ENCODE assay signal across 7 cellular contexts in genomic region chr5:176984176-176984575, GRCh38. TPM values are rescaled to one million over a fixed set of nuclear protein-coding genes. Genes with fewer than 3 reads are reported as not detected.
DNase-seq lines count a peak whose midpoint lies in the region; ATAC-seq, FAIRE-seq and TF ChIP-seq lines count a peak whose summit lies in the region.
"Not testable (repeated sequence)": the region's sequence is repeated elsewhere in the genome, so short reads cannot be mapped to it uniquely, and the experiment has no call there.

No MANE protein-coding gene starts in this region.

- not testable (repeated sequence) for BruUV-seq in K562 (replicated peaks; lab: Mats Ljungman, UMichigan); HepG2 (replicated peaks; lab: Mats Ljungman, UMichigan)

- H2AFZ ChIP-seq in K562 (ENCODE audit: low read depth, low read length); HepG2 (ENCODE audit: low read length): not testable (repeated sequence)

- POLR2A ChIA-PET in activated CD4-positive, alpha-beta T cell treated with anti-CD3 and anti-CD28 coated beads for 36 hours (lab: Charles Lee); K562 (lab: Yijun Ruan, JAX); HepG2 (lab: Yijun Ruan, JAX): not testable (repeated sequence)

- not testable (repeated sequence) for H4K5ac ChIP-seq in mesendoderm (ENCODE audit: low read length)

- not testable (repeated sequence) for H3K4ac ChIP-seq in mesendoderm (ENCODE audit: low read depth, low read length)

- H3K4me2 ChIP-seq in K562 (ENCODE audit: insufficient read depth, low read length); HepG2 (ENCODE audit: low read depth, low read length); mesendoderm (ENCODE audit: low read length): not testable (repeated sequence)

- not testable (repeated sequence) for TF ChIP-seq EP300 in K562 (IDR thresholded peaks at IDR 0.05; ENCODE audit: low read length); HepG2 (IDR thresholded peaks at IDR 0.05; ENCODE audit: low read depth in 2 of 2, low read length in 2 of 2); HepG2 (CRISPR knock-in tag; IDR thresholded peaks at IDR 0.05; ENCODE audit: borderline replicate concordance)

- in situ Hi-C loops in K562 (cut with MboI); HepG2 (cut with HindIII; ENCODE audit: extremely low pct_ligation_motif_present, low pct_unique_long_range_greater_than_20kb): not testable (repeated sequence)

- H3K27ac Mint-ChIP-seq in CD14-positive monocyte (peak overlapping the region in 5 of 7 donors; percentile 17 to 60 (median 47)), T-helper 17 cell (peak overlapping the region; percentile 47)
- peak overlapping the region; percentile 13 for H3K27ac Mint-ChIP-seq in activated CD4-positive, alpha-beta T cell treated with anti-CD3 and anti-CD28 coated beads for 36 hours
- H3K27ac Mint-ChIP-seq in stimulated activated memory B cell treated with anti-CD40 and anti-IgM and Interleukin-4, amounts not matched to agents 10 μg/mL and 1 μg/mL and 100 μg/mL, for 72 hours = peak overlapping the region; percentile 63

- not testable (repeated sequence) for H3K4me3 Mint-ChIP-seq in CD14-positive monocyte; T-helper 17 cell; activated CD4-positive, alpha-beta T cell treated with anti-CD3 and anti-CD28 coated beads for 36 hours; stimulated activated memory B cell treated with anti-CD40 and anti-IgM and Interleukin-4, amounts not matched to agents 10 μg/mL and 1 μg/mL and 100 μg/mL, for 72 hours

- not testable (repeated sequence) for H3K79me1 ChIP-seq in mesendoderm (ENCODE audit: low read length)

- not testable (repeated sequence) for H3K9me3 Mint-ChIP-seq in CD14-positive monocyte; activated CD4-positive, alpha-beta T cell treated with anti-CD3 and anti-CD28 coated beads for 36 hours (ENCODE audit: low read depth); stimulated activated memory B cell treated with anti-CD40 and anti-IgM and Interleukin-4, amounts not matched to agents 10 μg/mL and 1 μg/mL and 100 μg/mL, for 72 hours

- H3K27me3 Mint-ChIP-seq in CD14-positive monocyte (ENCODE audit: low read depth in 3 of 3); T-helper 17 cell; activated CD4-positive, alpha-beta T cell treated with anti-CD3 and anti-CD28 coated beads for 36 hours; stimulated activated memory B cell treated with anti-CD40 and anti-IgM and Interleukin-4, amounts not matched to agents 10 μg/mL and 1 μg/mL and 100 μg/mL, for 72 hours: not testable (repeated sequence)

- not testable (repeated sequence) for H3K4me3 ChIP-seq in K562; HepG2 (replicated peaks in 1 of 3; ENCODE audit: insufficient read depth in 1 of 3, low read depth in 2 of 3, low read length in 3 of 3); mesendoderm (ENCODE audit: low read length)

- H3K56ac ChIP-seq in mesendoderm (ENCODE audit: low read length) = not testable (repeated sequence)

- FAIRE-seq in K562 (lab: Jason Lieb, UNC); HepG2 (lab: Jason Lieb, UNC): not testable (repeated sequence)

- H3K4me1 Mint-ChIP-seq in CD14-positive monocyte = not testable (repeated sequence)
- peaks cover 13% of the 10 kb centered on the region for H3K4me1 Mint-ChIP-seq in T-helper 17 cell
- peaks cover 29% of the 10 kb centered on the region for H3K4me1 Mint-ChIP-seq in activated CD4-positive, alpha-beta T cell treated with anti-CD3 and anti-CD28 coated beads for 36 hours
- peaks cover 56% of the 10 kb centered on the region for H3K4me1 Mint-ChIP-seq in stimulated activated memory B cell treated with anti-CD40 and anti-IgM and Interleukin-4, amounts not matched to agents 10 μg/mL and 1 μg/mL and 100 μg/mL, for 72 hours

- not testable (repeated sequence) for TF ChIP-seq POLR2A in K562 (conservative IDR thresholded peaks at IDR 0.05); HepG2 (IDR thresholded peaks at IDR 0.05; ENCODE audit: insufficient read depth in 1 of 2, low read depth in 2 of 2, low read length in 2 of 2)

- intact Hi-C loops in CD14-positive monocyte (cut with micrococcal nuclease); activated CD4-positive, alpha-beta T cell treated with anti-CD3 and anti-CD28 coated beads for 36 hours (cut with DNase I, micrococcal nuclease); K562 (cut with micrococcal nuclease); HepG2 (cut with micrococcal nuclease; ENCODE audit: unreplicated experiment): not testable (repeated sequence)

- not testable (repeated sequence) for H3K4me1 ChIP-seq in K562 (replicated peaks in 1 of 2; ENCODE audit: control insufficient read depth in 2 of 2, insufficient read depth in 2 of 2, low read length in 2 of 2); mesendoderm (ENCODE audit: control insufficient read depth, low read depth, low read length)
- H3K4me1 ChIP-seq in HepG2 (ENCODE audit: insufficient read depth, low read length) = peaks cover 17% of the 10 kb centered on the region

- not testable (repeated sequence) for H3K9me1 ChIP-seq in K562 (ENCODE audit: control insufficient read depth, insufficient read depth, low read length)

- H2BK120ac ChIP-seq in mesendoderm (ENCODE audit: low read depth, low read length) = not testable (repeated sequence)

- not testable (repeated sequence) for DNase-seq in CD14-positive monocyte (ENCODE audit: low spot score); T-helper 17 cell; activated CD4-positive, alpha-beta T cell treated with anti-CD3 and anti-CD28 coated beads for 36 hours; K562 (ENCODE audit: extremely low read depth in 1 of 4, low spot score in 3 of 4); HepG2 (ENCODE audit: low spot score)
- DNase-seq in mesendoderm = peak; percentile 6

- H2BK15ac ChIP-seq in mesendoderm (replicated peaks; ENCODE audit: low read depth) = not testable (repeated sequence)

- H3K9ac ChIP-seq in K562 (ENCODE audit: insufficient read depth in 1 of 2, low read depth in 2 of 2, low read length in 2 of 2); HepG2 (ENCODE audit: insufficient read depth, low read depth, low read length); mesendoderm (ENCODE audit: low read length): not testable (repeated sequence)

- not testable (repeated sequence) for H3K23ac ChIP-seq in mesendoderm (ENCODE audit: low read length)

- H2AK5ac ChIP-seq in mesendoderm (ENCODE audit: low read length) = not testable (repeated sequence)

- not testable (repeated sequence) for H4K8ac ChIP-seq in mesendoderm (ENCODE audit: low read depth, low read length)

- peaks cover 39% of the 10 kb centered on the region for H3K36me3 ChIP-seq in K562 (ENCODE audit: control insufficient read depth, insufficient read depth, low read length)
- H3K36me3 ChIP-seq in HepG2 (replicated peaks in 1 of 2; ENCODE audit: control insufficient read depth in 1 of 2, insufficient read depth in 2 of 2, low read length in 2 of 2) = peaks cover 7 to 30% of the 10 kb centered on the region in 2 experiments; a peak in 4 of 5 replicates
- not testable (repeated sequence) for H3K36me3 ChIP-seq in mesendoderm (ENCODE audit: control insufficient read depth, insufficient read depth, low read length)

- H3K79me2 ChIP-seq in K562 (ENCODE audit: control insufficient read depth, insufficient read depth, low read length) (peaks cover 64% of the 10 kb centered on the region), HepG2 (ENCODE audit: insufficient read depth, low read length) (peaks cover 42% of the 10 kb centered on the region)
- H3K79me2 ChIP-seq in mesendoderm (ENCODE audit: control insufficient read depth, insufficient read depth, low read length) = not testable (repeated sequence)

- WGBS in K562 (ENCODE audit: insufficient coverage, low coverage, missing lambda C conversion rate) = over 99% methylated on average over 20 of the region's 28 CpGs
- 98% methylated on average over 17 of the region's 28 CpGs for WGBS in HepG2 (ENCODE audit: low lambda C conversion rate)
- no CpG with 5 or more reads among the region's 28 CpGs for WGBS in mesendoderm (ENCODE audit: extremely low coverage, insufficient coverage, low lambda C conversion rate)

- not testable (repeated sequence) for ATAC-seq in T-helper 17 cell; activated CD4-positive, alpha-beta T cell treated with anti-CD3 and anti-CD28 coated beads for 36 hours; K562; HepG2; stimulated activated memory B cell treated with anti-CD40 and anti-IgM and Interleukin-4, amounts not matched to agents 10 μg/mL and 1 μg/mL and 100 μg/mL, for 72 hours

- TF ChIP-seq RAD21 in K562 (CRISPR knock-in tag; conservative IDR thresholded peaks at IDR 0.05 in 1 of 2, IDR thresholded peaks at IDR 0.05 in 1 of 2); HepG2 (CRISPR knock-in tag; IDR thresholded peaks at IDR 0.05): not testable (repeated sequence)

- not testable (repeated sequence) for H3K9me3 ChIP-seq in T-helper 17 cell (ENCODE audit: control insufficient read depth, low read length, poor library complexity, severe bottlenecking); K562 (replicated peaks; ENCODE audit: control insufficient read depth, insufficient read depth, low read depth, low read length); HepG2 (ENCODE audit: low read length)

- not testable (repeated sequence) for H3K27ac ChIP-seq in K562 (ENCODE audit: extremely low read depth, low read depth, low read length); HepG2 (ENCODE audit: extremely low read length, insufficient read depth, low read length); mesendoderm (ENCODE audit: low read depth, low read length)

- not testable (repeated sequence) for H3K27me3 ChIP-seq in K562 (ENCODE audit: control insufficient read depth in 2 of 2, insufficient read depth in 2 of 2, low read length in 2 of 2); HepG2 (ENCODE audit: control insufficient read depth in 1 of 2, insufficient read depth in 2 of 2, low read length in 2 of 2); mesendoderm (ENCODE audit: insufficient read depth, low read length, poor library complexity)

- TF ChIP-seq CTCF in CD14-positive monocyte (IDR thresholded peaks at IDR 0.05); K562 (IDR thresholded peaks at IDR 0.05 in 2 of 3, conservative IDR thresholded peaks at IDR 0.05 in 1 of 3; ENCODE audit: insufficient read depth in 2 of 3, low read depth in 1 of 3, low read length in 3 of 3); HepG2 (CRISPR knock-in tag; IDR thresholded peaks at IDR 0.05): not testable (repeated sequence)

- not testable (repeated sequence) for H2BK5ac ChIP-seq in mesendoderm (ENCODE audit: low read length)

- CTCF ChIA-PET in activated CD4-positive, alpha-beta T cell treated with anti-CD3 and anti-CD28 coated beads for 36 hours (lab: Charles Lee); K562 (lab: Yijun Ruan, JAX; ENCODE audit: low intra/inter-chr PET ratio); HepG2 (lab: Yijun Ruan, JAX; ENCODE audit: low intra/inter-chr PET ratio, low total read pairs): not testable (repeated sequence)

- H4K20me1 ChIP-seq in K562 (replicated peaks; ENCODE audit: control insufficient read depth, insufficient read depth, low read length); HepG2 (ENCODE audit: insufficient read depth, low read length): not testable (repeated sequence)

- not testable (repeated sequence) for H3K18ac ChIP-seq in mesendoderm (ENCODE audit: low read length)

- peaks cover 28 to 57% of the 10 kb centered on the region in 2 donors for H3K36me3 Mint-ChIP-seq in CD14-positive monocyte
- not testable (repeated sequence) for H3K36me3 Mint-ChIP-seq in T-helper 17 cell (ENCODE audit: low read depth)
- H3K36me3 Mint-ChIP-seq in activated CD4-positive, alpha-beta T cell treated with anti-CD3 and anti-CD28 coated beads for 36 hours (ENCODE audit: low read depth) = peaks cover 22% of the 10 kb centered on the region
- peaks cover 24% of the 10 kb centered on the region for H3K36me3 Mint-ChIP-seq in stimulated activated memory B cell treated with anti-CD40 and anti-IgM and Interleukin-4, amounts not matched to agents 10 μg/mL and 1 μg/mL and 100 μg/mL, for 72 hours

RNA-seq across cellular contexts. Expression of gene UIMC1, which starts 22.4 kb away (rescaled TPM):
- 10 to 100 TPM; 14.8 to 19.1 TPM for polyA plus RNA-seq in CD14-positive monocyte
- 10 to 100 TPM; 57.6 to 65.3 TPM for total RNA-seq in T-helper 17 cell
- total RNA-seq in activated CD4-positive, alpha-beta T cell treated with anti-CD3 and anti-CD28 coated beads for 36 hours = 10 to 100 TPM; 50.4 to 53.4 TPM
- 63.6 and 136 TPM in 2 replicates for total RNA-seq in K562 (2011; cell fraction: chromatin; rRNA removed; ENCODE audit: low replicate concordance)
- 26.2 and 34.3 TPM in 2 replicates for total RNA-seq in K562 (2011; cell fraction: nucleolus; rRNA removed)
- total RNA-seq in K562 (2011; cell fraction: nucleoplasm; rRNA removed) = 68.0 and 110 TPM in 2 replicates
- total RNA-seq in K562 (2014; rRNA removed) = 28.5 and 33.3 TPM in 2 replicates
- total RNA-seq in K562 (2014; rRNA removed; fragmentation: Illumina TruSeq; extraction: Trizol) = 51.7 and 52.3 TPM in 2 replicates
- total RNA-seq in K562 (2015; rRNA removed; fragmentation: Illumina TruSeq; extraction: Trizol) = 41.6 and 49.2 TPM in 2 replicates
- total RNA-seq in K562 (2021) = 44.8 and 46.3 TPM in 2 replicates
- polyA plus RNA-seq in K562 (2011; rRNA removed) = 31.1 and 33.5 TPM in 2 replicates
- polyA plus RNA-seq in K562 (2011; cell fraction: cytosol; rRNA removed) = 7.2 and 16.6 TPM in 2 replicates
- 35.3 and 51.1 TPM in 2 replicates for polyA plus RNA-seq in K562 (2011; cell fraction: nucleus; rRNA removed)
- polyA plus RNA-seq in K562 (2012) = 21.9 and 25.1 TPM in 2 replicates
- polyA plus RNA-seq in K562 (2014; fragmentation: Illumina TruSeq; extraction: Trizol) = 37.6 and 43.7 TPM in 2 replicates
- polyA plus RNA-seq in K562 (2014; fragmentation: Nextera tagmentation; extraction: Ambion mirVana) = 10 to 100 TPM; 14.9 to 23.6 TPM
- 34.0 and 36.8 TPM in 2 replicates for polyA plus RNA-seq in K562 (2014; rRNA removed)
- 47.1 and 79.1 TPM in 2 replicates for polyA minus RNA-seq in K562 (2011; rRNA and poly(A)+ RNA removed)
- polyA minus RNA-seq in K562 (2011; cell fraction: cytosol; rRNA and poly(A)+ RNA removed) = 20.4 and 21.0 TPM in 2 replicates
- 22.8 and 45.4 TPM in 2 replicates for polyA minus RNA-seq in K562 (2011; cell fraction: nucleus; rRNA and poly(A)+ RNA removed)
- total RNA-seq in HepG2 (2016; rRNA removed; fragmentation: Illumina TruSeq; extraction: Trizol) = 32.7 and 37.5 TPM in 2 replicates
- 42.0 and 51.6 TPM in 2 replicates for total RNA-seq in HepG2 (2016; cell fraction: cytosol; rRNA removed; fragmentation: Illumina TruSeq; extraction: Trizol; ENCODE audit: low read depth)
- 35.9 and 36.2 TPM in 2 replicates for total RNA-seq in HepG2 (2016; cell fraction: insoluble cytoplasmic fraction; rRNA removed; fragmentation: Illumina TruSeq; extraction: Trizol)
- 21.0 and 23.4 TPM in 2 replicates for total RNA-seq in HepG2 (2016; cell fraction: membrane; rRNA removed; fragmentation: Illumina TruSeq; extraction: Trizol)
- total RNA-seq in HepG2 (2016; cell fraction: nucleus; rRNA removed; fragmentation: Illumina TruSeq; extraction: Trizol) = 45.6 and 50.9 TPM in 2 replicates
- 14.0 and 18.9 TPM in 2 replicates for polyA plus RNA-seq in HepG2 (2011; rRNA removed)
- polyA plus RNA-seq in HepG2 (2011; cell fraction: cytosol; rRNA removed) = 9.7 and 11.8 TPM in 2 replicates
- 17.7 and 22.7 TPM in 2 replicates for polyA plus RNA-seq in HepG2 (2011; cell fraction: nucleus; rRNA removed)
- 22.9 and 28.6 TPM in 2 replicates for polyA plus RNA-seq in HepG2 (2012)
- polyA plus RNA-seq in HepG2 (2016; cell fraction: cytosol; fragmentation: Illumina TruSeq; extraction: Trizol; ENCODE audit: low read depth) = 8.5 and 9.2 TPM in 2 replicates
- polyA plus RNA-seq in HepG2 (2016; cell fraction: insoluble cytoplasmic fraction; fragmentation: Illumina TruSeq; extraction: Trizol; ENCODE audit: low read depth) = 38.8 and 40.5 TPM in 2 replicates
- 13.0 and 17.3 TPM in 2 replicates for polyA plus RNA-seq in HepG2 (2016; cell fraction: membrane; fragmentation: Illumina TruSeq; extraction: Trizol; ENCODE audit: low read depth)
- 55.9 and 65.1 TPM in 2 replicates for polyA plus RNA-seq in HepG2 (2016; cell fraction: nucleus; fragmentation: Illumina TruSeq; extraction: Trizol; ENCODE audit: insufficient read depth, low read depth)
- 7.7 and 16.1 TPM in 2 replicates for polyA minus RNA-seq in HepG2 (2011; rRNA and poly(A)+ RNA removed; ENCODE audit: low replicate concordance)
- polyA minus RNA-seq in HepG2 (2011; cell fraction: cytosol; rRNA and poly(A)+ RNA removed) = 13.8 and 16.4 TPM in 2 replicates
- 46.1 and 49.6 TPM in 2 replicates for polyA minus RNA-seq in HepG2 (2011; cell fraction: nucleus; rRNA and poly(A)+ RNA removed)
- polyA plus RNA-seq in mesendoderm (2013, experiment 1 of 2) = 14.0 TPM
- polyA plus RNA-seq in mesendoderm (2013, experiment 2 of 2) = 15.0 TPM

RNA-seq across cellular contexts. Expression of gene ZNF346, which starts 38.3 kb away (rescaled TPM):
- polyA plus RNA-seq in CD14-positive monocyte (1 to 10 TPM; 6.0 to 6.4 TPM), K562 (2011; rRNA removed) (21.7 and 24.6 TPM in 2 replicates), K562 (2014; fragmentation: Illumina TruSeq; extraction: Trizol) (24.8 and 25.1 TPM in 2 replicates), K562 (2014; fragmentation: Nextera tagmentation; extraction: Ambion mirVana) (1 to 10 TPM; 5.0 to 6.5 TPM), K562 (2014; rRNA removed) (16.8 and 20.2 TPM in 2 replicates), HepG2 (2011; rRNA removed) (8.3 and 8.6 TPM in 2 replicates)
- total RNA-seq in T-helper 17 cell (10 to 100 TPM; 14.9 to 18.4 TPM), K562 (2014; rRNA removed) (19.5 and 29.8 TPM in 2 replicates), K562 (2014; rRNA removed; fragmentation: Illumina TruSeq; extraction: Trizol) (20.1 and 23.1 TPM in 2 replicates), K562 (2015; rRNA removed; fragmentation: Illumina TruSeq; extraction: Trizol) (20.8 and 21.8 TPM in 2 replicates), K562 (2021) (20.5 and 21.1 TPM in 2 replicates), HepG2 (2016; rRNA removed; fragmentation: Illumina TruSeq; extraction: Trizol) (19.4 and 20.1 TPM in 2 replicates)
- 10 to 100 TPM; 16.5 to 23.3 TPM for total RNA-seq in activated CD4-positive, alpha-beta T cell treated with anti-CD3 and anti-CD28 coated beads for 36 hours
- total RNA-seq in K562 (2011; cell fraction: chromatin; rRNA removed; ENCODE audit: low replicate concordance) = 84.4 and 88.6 TPM in 2 replicates
- 41.8 and 47.2 TPM in 2 replicates for total RNA-seq in K562 (2011; cell fraction: nucleolus; rRNA removed)
- 67.8 and 84.8 TPM in 2 replicates for total RNA-seq in K562 (2011; cell fraction: nucleoplasm; rRNA removed)
- polyA plus RNA-seq in K562 (2011; cell fraction: cytosol; rRNA removed) = 21.5 and 22.3 TPM in 2 replicates
- 27.9 and 29.2 TPM in 2 replicates for polyA plus RNA-seq in K562 (2011; cell fraction: nucleus; rRNA removed)
- 16.4 and 19.9 TPM in 2 replicates for polyA plus RNA-seq in K562 (2012)
- polyA minus RNA-seq in K562 (2011; rRNA and poly(A)+ RNA removed) = 24.4 and 25.1 TPM in 2 replicates
- 11.6 and 18.0 TPM in 2 replicates for polyA minus RNA-seq in K562 (2011; cell fraction: cytosol; rRNA and poly(A)+ RNA removed)
- polyA minus RNA-seq in K562 (2011; cell fraction: nucleus; rRNA and poly(A)+ RNA removed) = 14.3 and 22.0 TPM in 2 replicates
- total RNA-seq in HepG2 (2016; cell fraction: cytosol; rRNA removed; fragmentation: Illumina TruSeq; extraction: Trizol; ENCODE audit: low read depth) = 8.2 and 16.0 TPM in 2 replicates
- total RNA-seq in HepG2 (2016; cell fraction: insoluble cytoplasmic fraction; rRNA removed; fragmentation: Illumina TruSeq; extraction: Trizol) = 19.4 and 20.5 TPM in 2 replicates
- total RNA-seq in HepG2 (2016; cell fraction: membrane; rRNA removed; fragmentation: Illumina TruSeq; extraction: Trizol) = 13.5 and 15.4 TPM in 2 replicates
- 18.2 and 22.1 TPM in 2 replicates for total RNA-seq in HepG2 (2016; cell fraction: nucleus; rRNA removed; fragmentation: Illumina TruSeq; extraction: Trizol)
- 5.6 and 7.0 TPM in 2 replicates for polyA plus RNA-seq in HepG2 (2011; cell fraction: cytosol; rRNA removed)
- polyA plus RNA-seq in HepG2 (2011; cell fraction: nucleus; rRNA removed) = 16.4 and 16.8 TPM in 2 replicates
- 7.4 and 8.5 TPM in 2 replicates for polyA plus RNA-seq in HepG2 (2012)
- polyA plus RNA-seq in HepG2 (2016; cell fraction: cytosol; fragmentation: Illumina TruSeq; extraction: Trizol; ENCODE audit: low read depth) = 3.3 and 3.4 TPM in 2 replicates
- 20.8 and 23.3 TPM in 2 replicates for polyA plus RNA-seq in HepG2 (2016; cell fraction: insoluble cytoplasmic fraction; fragmentation: Illumina TruSeq; extraction: Trizol; ENCODE audit: low read depth)
- 8.4 and 8.7 TPM in 2 replicates for polyA plus RNA-seq in HepG2 (2016; cell fraction: membrane; fragmentation: Illumina TruSeq; extraction: Trizol; ENCODE audit: low read depth)
- 21.0 and 22.3 TPM in 2 replicates for polyA plus RNA-seq in HepG2 (2016; cell fraction: nucleus; fragmentation: Illumina TruSeq; extraction: Trizol; ENCODE audit: insufficient read depth, low read depth)
- 14.6 and 34.4 TPM in 2 replicates for polyA minus RNA-seq in HepG2 (2011; rRNA and poly(A)+ RNA removed; ENCODE audit: low replicate concordance)
- 5.1 and 5.7 TPM in 2 replicates for polyA minus RNA-seq in HepG2 (2011; cell fraction: cytosol; rRNA and poly(A)+ RNA removed)
- 20.9 and 25.0 TPM in 2 replicates for polyA minus RNA-seq in HepG2 (2011; cell fraction: nucleus; rRNA and poly(A)+ RNA removed)
- 11.8 TPM for polyA plus RNA-seq in mesendoderm (2013, experiment 1 of 2)
- 12.8 TPM for polyA plus RNA-seq in mesendoderm (2013, experiment 2 of 2)

Comparison
In these comparisons a context has a peak if more than half of its experiments do, and no peak if none do; other contexts are left out.
1. H3K27ac Mint-ChIP-seq: peak in every context shown above with its lines; median percentile 63 in stimulated activated memory B cell treated with anti-CD40 and anti-IgM and Interleukin-4, amounts not matched to agents 10 μg/mL and 1 μg/mL and 100 μg/mL, for 72 hours; 47 in CD14-positive monocyte; 47 in T-helper 17 cell; 13 in activated CD4-positive, alpha-beta T cell treated with anti-CD3 and anti-CD28 coated beads for 36 hours.